ENCODE assay signal across 1 cellular context in genomic region chr12:46585854-46586621, GRCh38.
TF ChIP-seq lines count a peak whose summit lies in the region.

No MANE protein-coding gene starts in this region.

TF ChIP-seq in HepG2, 621 proteins besides CTCF, POLR2A, EP300 and RAD21 (continued from another document and continues in another):
- TF ChIP-seq ZUFSP (CRISPR knock-in tag; IDR thresholded peaks at IDR 0.05; ENCODE audit: borderline replicate concordance): no peak
- TF ChIP-seq HNRNPL (IDR thresholded peaks at IDR 0.05; ENCODE audit: low read depth, low read length): no peak
- no peak for TF ChIP-seq HOXA5 (CRISPR knock-in tag; IDR thresholded peaks at IDR 0.05)
- TF ChIP-seq ZKSCAN1 (IDR thresholded peaks at IDR 0.05; ENCODE audit: low read length): no peak
- peak; percentile 53; the same call in 1 of the 2 replicates for TF ChIP-seq ZNF691 (CRISPR knock-in tag; IDR thresholded peaks at IDR 0.05; ENCODE audit: borderline replicate concordance, low read depth)
- no peak for TF ChIP-seq ZNF552 (CRISPR knock-in tag; IDR thresholded peaks at IDR 0.05; ENCODE audit: borderline replicate concordance)
- no peak for TF ChIP-seq AKNA (CRISPR knock-in tag; IDR thresholded peaks at IDR 0.05; ENCODE audit: borderline replicate concordance)
- no peak for TF ChIP-seq BRF2 (CRISPR knock-in tag; IDR thresholded peaks at IDR 0.05)
- TF ChIP-seq, protein P1, sequence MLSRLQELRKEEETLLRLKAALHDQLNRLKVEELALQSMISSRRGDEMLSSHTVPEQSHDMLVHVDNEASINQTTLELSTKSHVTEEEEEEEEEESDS (CRISPR knock-in tag; IDR thresholded peaks at IDR 0.05; ENCODE audit: borderline replicate concordance): no peak
- TF ChIP-seq ZFP36 (IDR thresholded peaks at IDR 0.05; ENCODE audit: borderline replicate concordance, low read depth, low read length, partially characterized antibody): no peak
- peak; percentile 54; the same call in 1 of the 2 replicates for TF ChIP-seq ZMYM2 (CRISPR knock-in tag; IDR thresholded peaks at IDR 0.05)
- TF ChIP-seq KLF13 (CRISPR knock-in tag; IDR thresholded peaks at IDR 0.05): no peak
- TF ChIP-seq, protein P2, sequence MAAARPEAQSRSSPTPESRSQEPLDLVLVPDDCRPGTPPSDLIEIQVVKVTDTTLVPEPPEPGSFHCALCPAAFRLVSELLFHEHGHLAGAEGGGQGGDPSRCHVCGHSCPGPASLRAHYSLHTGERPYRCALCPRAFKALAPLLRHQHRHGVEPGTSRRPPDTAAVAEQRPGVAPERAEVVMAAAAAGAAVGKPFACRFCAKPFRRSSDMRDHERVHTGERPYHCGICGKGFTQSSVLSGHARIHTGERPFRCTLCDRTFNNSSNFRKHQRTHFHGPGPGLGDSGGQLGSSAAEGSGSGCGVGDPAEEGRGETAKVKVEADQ (CRISPR knock-in tag; IDR thresholded peaks at IDR 0.05; ENCODE audit: borderline replicate concordance): peak; percentile 85
- TF ChIP-seq BHLHE40 (IDR thresholded peaks at IDR 0.05; ENCODE audit: low read length): no peak
- TF ChIP-seq, protein P3, sequence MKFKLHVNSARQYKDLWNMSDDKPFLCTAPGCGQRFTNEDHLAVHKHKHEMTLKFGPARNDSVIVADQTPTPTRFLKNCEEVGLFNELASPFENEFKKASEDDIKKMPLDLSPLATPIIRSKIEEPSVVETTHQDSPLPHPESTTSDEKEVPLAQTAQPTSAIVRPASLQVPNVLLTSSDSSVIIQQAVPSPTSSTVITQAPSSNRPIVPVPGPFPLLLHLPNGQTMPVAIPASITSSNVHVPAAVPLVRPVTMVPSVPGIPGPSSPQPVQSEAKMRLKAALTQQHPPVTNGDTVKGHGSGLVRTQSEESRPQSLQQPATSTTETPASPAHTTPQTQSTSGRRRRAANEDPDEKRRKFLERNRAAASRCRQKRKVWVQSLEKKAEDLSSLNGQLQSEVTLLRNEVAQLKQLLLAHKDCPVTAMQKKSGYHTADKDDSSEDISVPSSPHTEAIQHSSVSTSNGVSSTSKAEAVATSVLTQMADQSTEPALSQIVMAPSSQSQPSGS (CRISPR knock-in tag; IDR thresholded peaks at IDR 0.05): peak; percentile 57; the same call in 1 of the 2 replicates
- no peak for TF ChIP-seq MED13 (CRISPR knock-in tag; IDR thresholded peaks at IDR 0.05)
- TF ChIP-seq RXRB (CRISPR knock-in tag; IDR thresholded peaks at IDR 0.05; ENCODE audit: borderline replicate concordance): peak; percentile 59
- TF ChIP-seq ZNF570 (CRISPR knock-in tag; IDR thresholded peaks at IDR 0.05; ENCODE audit: borderline replicate concordance): no peak
- no peak for TF ChIP-seq ZNF781 (CRISPR knock-in tag; IDR thresholded peaks at IDR 0.05; ENCODE audit: borderline replicate concordance, not compliant biosample characterization)
- TF ChIP-seq PHF8 (CRISPR knock-in tag; IDR thresholded peaks at IDR 0.05): peak; percentile 34; the same call in 1 of the 2 replicates
- TF ChIP-seq, protein P4, sequence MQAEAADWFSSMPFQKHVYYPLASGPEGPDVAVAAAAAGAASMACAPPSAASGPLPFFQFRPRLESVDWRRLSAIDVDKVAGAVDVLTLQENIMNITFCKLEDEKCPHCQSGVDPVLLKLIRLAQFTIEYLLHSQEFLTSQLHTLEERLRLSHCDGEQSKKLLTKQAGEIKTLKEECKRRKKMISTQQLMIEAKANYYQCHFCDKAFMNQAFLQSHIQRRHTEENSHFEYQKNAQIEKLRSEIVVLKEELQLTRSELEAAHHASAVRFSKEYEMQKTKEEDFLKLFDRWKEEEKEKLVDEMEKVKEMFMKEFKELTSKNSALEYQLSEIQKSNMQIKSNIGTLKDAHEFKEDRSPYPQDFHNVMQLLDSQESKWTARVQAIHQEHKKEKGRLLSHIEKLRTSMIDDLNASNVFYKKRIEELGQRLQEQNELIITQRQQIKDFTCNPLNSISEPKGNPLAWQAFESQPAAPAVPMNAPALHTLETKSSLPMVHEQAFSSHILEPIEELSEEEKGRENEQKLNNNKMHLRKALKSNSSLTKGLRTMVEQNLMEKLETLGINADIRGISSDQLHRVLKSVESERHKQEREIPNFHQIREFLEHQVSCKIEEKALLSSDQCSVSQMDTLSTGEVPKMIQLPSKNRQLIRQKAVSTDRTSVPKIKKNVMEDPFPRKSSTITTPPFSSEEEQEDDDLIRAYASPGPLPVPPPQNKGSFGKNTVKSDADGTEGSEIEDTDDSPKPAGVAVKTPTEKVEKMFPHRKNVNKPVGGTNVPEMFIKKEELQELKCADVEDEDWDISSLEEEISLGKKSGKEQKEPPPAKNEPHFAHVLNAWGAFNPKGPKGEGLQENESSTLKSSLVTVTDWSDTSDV (CRISPR knock-in tag; IDR thresholded peaks at IDR 0.05): no peak
- TF ChIP-seq ZMAT3 (CRISPR knock-in tag; conservative IDR thresholded peaks at IDR 0.05): 0 out of 2 replicates have a peak, but pooled peaks have one; percentile 42
- TF ChIP-seq ZKSCAN8 (CRISPR knock-in tag; IDR thresholded peaks at IDR 0.05; ENCODE audit: borderline replicate concordance): no peak; the same call in 1 of the 2 replicates
- TF ChIP-seq KMT2B (CRISPR knock-in tag; IDR thresholded peaks at IDR 0.05): peak; percentile 83
- TF ChIP-seq ZBTB42 (CRISPR knock-in tag; IDR thresholded peaks at IDR 0.05): no peak
- TF ChIP-seq ELF4 (CRISPR knock-in tag; IDR thresholded peaks at IDR 0.05; ENCODE audit: borderline replicate concordance): no peak
- TF ChIP-seq ZNF253 (CRISPR knock-in tag; IDR thresholded peaks at IDR 0.05; ENCODE audit: borderline replicate concordance): no peak
- TF ChIP-seq ZNF367 (CRISPR knock-in tag; IDR thresholded peaks at IDR 0.05; ENCODE audit: borderline replicate concordance): no peak
- TF ChIP-seq ATAD3A (CRISPR knock-in tag; IDR thresholded peaks at IDR 0.05): no peak
- TF ChIP-seq, protein P5, sequence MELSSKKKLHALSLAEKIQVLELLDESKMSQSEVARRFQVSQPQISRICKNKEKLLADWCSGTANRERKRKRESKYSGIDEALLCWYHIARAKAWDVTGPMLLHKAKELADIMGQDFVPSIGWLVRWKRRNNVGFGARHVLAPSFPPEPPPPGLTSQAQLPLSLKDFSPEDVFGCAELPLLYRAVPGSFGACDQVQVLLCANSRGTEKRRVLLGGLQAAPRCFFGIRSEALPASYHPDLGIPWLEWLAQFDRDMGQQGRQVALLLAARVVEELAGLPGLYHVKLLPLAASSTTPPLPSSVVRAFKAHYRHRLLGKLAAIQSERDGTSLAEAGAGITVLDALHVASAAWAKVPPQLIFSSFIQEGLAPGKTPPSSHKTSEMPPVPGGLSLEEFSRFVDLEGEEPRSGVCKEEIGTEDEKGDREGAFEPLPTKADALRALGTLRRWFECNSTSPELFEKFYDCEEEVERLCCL (CRISPR knock-in tag; IDR thresholded peaks at IDR 0.05; ENCODE audit: borderline replicate concordance): no peak
- TF ChIP-seq RNF219 (CRISPR knock-in tag; IDR thresholded peaks at IDR 0.05): no peak
- TF ChIP-seq HCFC1 (IDR thresholded peaks at IDR 0.05; ENCODE audit: low read depth, low read length): no peak
